Comparison of ENCODE assay signal across 25 cellular contexts in genomic region chr10:76317078-76317477, GRCh38.
"Had no signal": no experiment of that assay in that cellular context is flagged by ENCODE, and none has a peak within 500 bp of the region (broad histone marks: within the 10 kb centered on the region; RNA-seq: fewer than 3 reads in every experiment).

No MANE protein-coding gene starts in this region.

- H3K27ac ChIP-seq: colonic mucosa, dorsolateral prefrontal cortex, epithelial cell of prostate, esophagus muscularis mucosa, esophagus squamous epithelium, foreskin keratinocyte, gastrocnemius medialis, gastroesophageal sphincter, heart left ventricle, heart right ventricle had no signal

- ATAC-seq: effector memory CD8-positive, alpha-beta T cell; esophagus mucosa; foreskin keratinocyte; gastrocnemius medialis; gastroesophageal sphincter; heart left ventricle; heart right ventricle had no signal

- H3K4me1 ChIP-seq: colonic mucosa, foreskin keratinocyte had no signal

- H3K9me3 ChIP-seq: colonic mucosa, esophagus squamous epithelium, gastrocnemius medialis, gastroesophageal sphincter had no signal

- H3K4me3 Mint-ChIP-seq: dendritic cell treated with granulocyte-macrophage colony-stimulating factor and Interleukin-4, amounts not matched to agents 40 ng/mL and 50 ng/mL, for 4 days; effector memory CD8-positive, alpha-beta T cell; endodermal cell had no signal

- H3K27me3 ChIP-seq: colonic mucosa, dorsolateral prefrontal cortex, esophagus muscularis mucosa, esophagus squamous epithelium, gastroesophageal sphincter, heart left ventricle, heart right ventricle had no signal

- H3K4me1 Mint-ChIP-seq: endodermal cell had no signal

- H3K4me3 ChIP-seq: colonic mucosa, coronary artery, dorsolateral prefrontal cortex, esophagus muscularis mucosa, esophagus squamous epithelium, gastrocnemius medialis, gastroesophageal sphincter, heart left ventricle, heart right ventricle had no signal

- DNase-seq: colonic mucosa; cortex of kidney; dermis blood vessel endothelial cell; dorsolateral prefrontal cortex; effector CD4-positive, alpha-beta T cell; effector CD8-positive, alpha-beta T cell; effector memory CD4-positive, alpha-beta T cell; effector memory CD8-positive, alpha-beta T cell; endodermal cell; erythroblast; esophagus squamous epithelium; foreskin fibroblast; foreskin keratinocyte; foreskin melanocyte; gastrocnemius medialis; glutamatergic neuron; head of caudate nucleus; heart left ventricle; heart right ventricle had no signal

- H3K27ac Mint-ChIP-seq: dendritic cell treated with granulocyte-macrophage colony-stimulating factor and Interleukin-4, amounts not matched to agents 40 ng/mL and 50 ng/mL, for 4 days; effector memory CD8-positive, alpha-beta T cell; endodermal cell had no signal

- H3K9me3 Mint-ChIP-seq: dendritic cell treated with granulocyte-macrophage colony-stimulating factor and Interleukin-4, amounts not matched to agents 40 ng/mL and 50 ng/mL, for 4 days; endodermal cell had no signal

- H3K36me3 ChIP-seq: colonic mucosa, esophagus muscularis mucosa, esophagus squamous epithelium, gastrocnemius medialis, gastroesophageal sphincter, heart left ventricle, heart right ventricle had no signal

- H3K27me3 Mint-ChIP-seq: dendritic cell treated with granulocyte-macrophage colony-stimulating factor and Interleukin-4, amounts not matched to agents 40 ng/mL and 50 ng/mL, for 4 days; effector memory CD8-positive, alpha-beta T cell had no signal
